In genomic region chr21:32716486-32716885, GRCh38 we compare ENCODE assay signal across 3 cellular contexts.
"Had no signal": no experiment of that assay in that cellular context is flagged by ENCODE, and none has a peak within 500 bp of the region (broad histone marks: within the 10 kb centered on the region; RNA-seq: fewer than 3 reads in every experiment).

No MANE protein-coding gene starts in this region.

- DNase-seq: GDM1, GF-D8 had no signal

- H3K4me3 ChIP-seq: GM12878 had no signal

- ATAC-seq: GM12878 had no signal
